16 cellular contexts compared by ENCODE assay signal in the genomic region with DNA sequence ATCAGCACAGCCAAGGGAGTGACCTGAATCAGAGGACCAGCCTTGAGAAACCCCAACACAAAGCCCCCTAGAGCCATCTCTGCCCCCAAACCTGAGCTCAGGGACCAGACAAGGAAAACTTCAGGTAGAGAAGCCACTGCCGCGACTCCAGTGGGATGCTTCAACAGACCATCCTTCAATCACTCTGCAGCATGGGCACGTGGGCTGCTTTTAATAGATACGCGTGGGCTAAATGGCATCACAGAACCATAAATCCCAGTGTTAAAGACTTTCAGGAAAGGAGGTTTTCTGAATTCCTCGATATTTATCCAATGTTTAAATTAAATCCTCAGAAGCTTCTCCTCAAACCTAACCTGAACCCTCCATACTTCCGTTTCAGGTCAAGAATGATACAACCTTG.
"Had no signal": no experiment of that assay in that cellular context is flagged by ENCODE, and none has a peak within 500 bp of the region (broad histone marks: within the 10 kb centered on the region; RNA-seq: fewer than 3 reads in every experiment).

No MANE protein-coding gene starts in this region.

- H3K27me3 Mint-ChIP-seq: activated CD4-positive, alpha-beta memory T cell treated with anti-CD3 and anti-CD28 coated beads for 36 hours; activated naive CD8-positive, alpha-beta T cell treated with anti-CD3 and anti-CD28 coated beads, Interleukin-2, amount 50 U/mL, for 24 hours; type B pancreatic cell had no signal

- H3K9me3 ChIP-seq: gastroesophageal sphincter, lower lobe of right lung, right lobe of liver, spleen had no signal

- H3K9me3 Mint-ChIP-seq: activated CD4-positive, alpha-beta memory T cell treated with anti-CD3 and anti-CD28 coated beads for 36 hours; activated naive CD8-positive, alpha-beta T cell treated with anti-CD3 and anti-CD28 coated beads, Interleukin-2, amount 50 U/mL, for 24 hours; mesothelial cell of epicardium had no signal

- H3K4me3 Mint-ChIP-seq: activated CD4-positive, alpha-beta memory T cell treated with anti-CD3 and anti-CD28 coated beads for 36 hours; activated naive CD8-positive, alpha-beta T cell treated with anti-CD3 and anti-CD28 coated beads, Interleukin-2, amount 50 U/mL, for 24 hours; mesothelial cell of epicardium; type B pancreatic cell had no signal

- ATAC-seq: activated naive CD8-positive, alpha-beta T cell treated with anti-CD3 and anti-CD28 coated beads, Interleukin-2, amount 50 U/mL, for 24 hours; gastroesophageal sphincter; lower lobe of right lung; right lobe of liver; SK-N-SH treated with all-trans-retinoic acid at 6 μM for 48 hours had no signal

- H3K4me3 ChIP-seq: cardiac muscle cell, gastroesophageal sphincter, lower lobe of right lung, right lobe of liver had no signal

- H3K27ac ChIP-seq: cardiac muscle cell, epithelial cell of prostate, lower lobe of right lung, right lobe of liver had no signal

- H3K27me3 ChIP-seq: cardiac muscle cell, gastroesophageal sphincter, right lobe of liver, spleen had no signal

- DNase-seq: activated CD4-positive, alpha-beta memory T cell treated with anti-CD3 and anti-CD28 coated beads for 36 hours; activated CD4-positive, CD25-positive, alpha-beta regulatory T cell treated with anti-CD3 and anti-CD28 coated beads, Interleukin-2, amount 50 U/mL, for 72 hours; activated naive CD8-positive, alpha-beta T cell treated with anti-CD3 and anti-CD28 coated beads, Interleukin-2, amount 50 U/mL, for 24 hours; hippocampal formation; lower lobe of right lung; posterior cingulate gyrus; right lobe of liver; spleen; stimulated activated CD4-positive, alpha-beta T cell treated with anti-CD3 and anti-CD28 coated beads, Interleukin-1b, Interleukin-23, amount 100 ng/mL, for 48 hours; stimulated activated naive CD4-positive, alpha-beta T cell had no signal

- H3K36me3 ChIP-seq: cardiac muscle cell had no signal

- H3K27ac Mint-ChIP-seq: activated naive CD8-positive, alpha-beta T cell treated with anti-CD3 and anti-CD28 coated beads, Interleukin-2, amount 50 U/mL, for 24 hours; mesothelial cell of epicardium; type B pancreatic cell had no signal
